In genomic region chr7:27155816-27156507, GRCh38 we compare ENCODE assay signal across 8 cellular contexts. TPM values are rescaled to one million over a fixed set of nuclear protein-coding genes. Genes with fewer than 3 reads are reported as not detected.
A peak's percentile ranks its signal among the peaks of the same experiment; 100 is the strongest.
DNase-seq lines count a peak whose midpoint lies in the region; ATAC-seq and TF ChIP-seq lines count a peak whose summit lies in the region.

No MANE protein-coding gene starts in this region.

- DNase-seq in AG08396 (ENCODE audit: low spot score) (peak; percentile 63), HK-2 (ENCODE audit: unreplicated experiment) (peak; percentile 60), mucosa of descending colon (peak in 2 of 3 donors; percentile 75 to 76), GDM1 (lab: John Stamatoyannopoulos, UW) (no peak), thyroid gland (no peak)
- no peak for DNase-seq in activated naive CD8-positive, alpha-beta T cell treated with anti-CD3 and anti-CD28 coated beads, Interleukin-2, amount 50 U/mL, for 24 hours
- no peak for DNase-seq in central memory CD4-positive, alpha-beta T cell

- no peaks in the 10 kb centered on the region for H3K9me3 ChIP-seq in mucosa of descending colon
- H3K9me3 ChIP-seq in thyroid gland = no peaks in the 10 kb centered on the region

- TF ChIP-seq POLR2A in thyroid gland (IDR thresholded peaks at IDR 0.05) = no peak

- H3K27me3 Mint-ChIP-seq in activated naive CD8-positive, alpha-beta T cell treated with anti-CD3 and anti-CD28 coated beads, Interleukin-2, amount 50 U/mL, for 24 hours = peaks cover 90% of the 10 kb centered on the region

- ATAC-seq in activated naive CD8-positive, alpha-beta T cell treated with anti-CD3 and anti-CD28 coated beads, Interleukin-2, amount 50 U/mL, for 24 hours = no peak
- ATAC-seq in mucosa of descending colon (peak; percentile 32), GM18867 (IDR thresholded peaks at IDR 0.05; ENCODE audit: unreplicated experiment) (no peak)

- no peak overlapping the region for H3K27ac ChIP-seq in thyroid gland

- H3K36me3 Mint-ChIP-seq in activated naive CD8-positive, alpha-beta T cell treated with anti-CD3 and anti-CD28 coated beads, Interleukin-2, amount 50 U/mL, for 24 hours (ENCODE audit: low read depth) = peaks cover 1% of the 10 kb centered on the region

- H3K4me3 ChIP-seq in mucosa of descending colon (peak overlapping the region; percentile 36), thyroid gland (replicated peaks in 1 of 3) (no peak overlapping the region)

- peaks cover 78% of the 10 kb centered on the region for H3K27me3 ChIP-seq in thyroid gland

- peaks cover 35% of the 10 kb centered on the region for H3K4me1 ChIP-seq in mucosa of descending colon (ENCODE audit: low read depth)
- H3K4me1 ChIP-seq in thyroid gland = peaks cover 17 to 32% of the 10 kb centered on the region in 2 donors

- TF ChIP-seq CTCF in mucosa of descending colon (IDR thresholded peaks at IDR 0.05) (no peak), thyroid gland (IDR thresholded peaks at IDR 0.05) (no peak)

- H3K27ac Mint-ChIP-seq in activated naive CD8-positive, alpha-beta T cell treated with anti-CD3 and anti-CD28 coated beads, Interleukin-2, amount 50 U/mL, for 24 hours = peak overlapping the region; percentile 49

- H3K4me3 Mint-ChIP-seq in activated naive CD8-positive, alpha-beta T cell treated with anti-CD3 and anti-CD28 coated beads, Interleukin-2, amount 50 U/mL, for 24 hours = peak overlapping the region; percentile 51

- 5 to 7% methylated on average over 46 to 51 of the region's 63 CpGs for WGBS in thyroid gland, 2 donors

- no peaks in the 10 kb centered on the region for H3K9me3 Mint-ChIP-seq in activated naive CD8-positive, alpha-beta T cell treated with anti-CD3 and anti-CD28 coated beads, Interleukin-2, amount 50 U/mL, for 24 hours

- H3K36me3 ChIP-seq in mucosa of descending colon (ENCODE audit: low read depth) (no peaks in the 10 kb centered on the region), thyroid gland (no peaks in the 10 kb centered on the region)

- H3K4me1 Mint-ChIP-seq in activated naive CD8-positive, alpha-beta T cell treated with anti-CD3 and anti-CD28 coated beads, Interleukin-2, amount 50 U/mL, for 24 hours = peaks cover 53% of the 10 kb centered on the region

- intact Hi-C loops in mucosa of descending colon (cut with DNase I, micrococcal nuclease) = loop anchor here in 1 of 2 donors (10.0 kb wide), 1 partner anchor 781 kb away; no protein-coding TSS in a partner anchor
- intact Hi-C loops in thyroid gland (cut with DNase I) = no loop called here

RNA-seq across cellular contexts. Expression of gene HOXA7, which starts 0.5 kb away (rescaled TPM):
- total RNA-seq in mucosa of descending colon = 10 to 100 TPM; 17.1 to 29.8 (median 27.9) TPM
- total RNA-seq in thyroid gland = 1 to 10 TPM in 1 of 4 donors, under 1 TPM in 3; 0.34 to 2.1 (median 0.74) TPM

RNA-seq across cellular contexts. Expression of gene HOXA3, which starts 3.6 kb away (rescaled TPM):
- total RNA-seq in mucosa of descending colon (10 to 100 TPM; 19.9 to 38.1 (median 20.5) TPM), thyroid gland (1 to 10 TPM in 3 of 4 donors, under 1 TPM in 1; 0.94 to 6.1 (median 1.9) TPM)

RNA-seq across cellular contexts. Expression of gene HOXA6, which starts 8.4 kb away (rescaled TPM):
- total RNA-seq in mucosa of descending colon (10 to 100 TPM; 20.2 to 39.5 (median 20.5) TPM), thyroid gland (1 to 10 TPM in 2 of 4 donors, not detected in 2; 1.1 to 1.6 TPM)

RNA-seq across cellular contexts. Expression of gene HOXA9, which starts 9.4 kb away (rescaled TPM):
- total RNA-seq in mucosa of descending colon (10 to 100 TPM; 22.0 to 27.9 (median 25.0) TPM), thyroid gland (1 to 10 TPM in 1 of 4 donors, under 1 TPM in 2, not detected in 1; 0.63 to 1.9 (median 0.67) TPM)

RNA-seq across cellular contexts. Expression of gene HOXA5, which starts 12.5 kb away (rescaled TPM):
- total RNA-seq in mucosa of descending colon (10 to 100 TPM; 16.1 to 26.6 (median 23.8) TPM), thyroid gland (1 to 10 TPM; 2.0 to 4.4 (median 3.3) TPM)

Comparison
In these comparisons a context has a peak if more than half of its experiments do, and no peak if none do; other contexts are left out.
1. DNase-seq: peak in AG08396 (single experiment), HK-2 (single experiment) and mucosa of descending colon (2 of 3); none in activated naive CD8-positive, alpha-beta T cell treated with anti-CD3 and anti-CD28 coated beads, Interleukin-2, amount 50 U/mL, for 24 hours (single experiment), GDM1 (single experiment), thyroid gland (0 of 2) and central memory CD4-positive, alpha-beta T cell (single experiment).
2. RNA of gene HOXA7, which starts 0.5 kb away (total RNA-seq): 17.1 to 29.8 TPM in mucosa of descending colon; 0.34 to 2.1 TPM in thyroid gland; every median in the first group is over 4 times any median in the second.
3. RNA of gene HOXA6, which starts 8.4 kb away (total RNA-seq): 20.2 to 39.5 TPM in mucosa of descending colon; 1.1 to 1.6 TPM in thyroid gland; every median in the first group is over 4 times any median in the second.